In genomic region chr2:172555522-172556283, GRCh38 we compare ENCODE assay signal across 9 cellular contexts. TPM values are rescaled to one million over a fixed set of nuclear protein-coding genes. Genes with fewer than 3 reads are reported as not detected.
DNase-seq lines count a peak whose midpoint lies in the region; ATAC-seq, FAIRE-seq and TF ChIP-seq lines count a peak whose summit lies in the region.
"Had no signal": no experiment of that assay in that cellular context is flagged by ENCODE, and none has a peak within 500 bp of the region (broad histone marks: within the 10 kb centered on the region; RNA-seq: fewer than 3 reads in every experiment).

TSS of gene PDK1 (plus strand) at chr2:172556090. CDS start at chr2:172556151, 61 bp downstream.

- TF ChIP-seq POLR2A in HepG2 (IDR thresholded peaks at IDR 0.05; ENCODE audit: insufficient read depth in 1 of 2, low read depth in 2 of 2, low read length in 2 of 2) = peak; percentile 95 to 96

- POLR2A ChIA-PET in HepG2 (lab: Yijun Ruan, JAX) = interaction anchor here (0.8 to 1.0 kb wide), 4 partner anchors 75 to 1627 kb away, joined by 3 to 5 read pairs (median 4); partner anchors contain the start of genes GORASP2 and ITGA6

- peak within 1 kb of the TSS; percentile 79 to 99 (median 90) for H3K4me3 ChIP-seq in BLaER1 treated with 17β-estradiol and CSF1 and Interleukin-3, amounts not matched to agents 10 nM and 100 nM
- H3K4me3 ChIP-seq in HepG2 (replicated peaks in 1 of 3; ENCODE audit: insufficient read depth in 1 of 3, low read depth in 2 of 3, low read length in 3 of 3) = peak within 1 kb of the TSS; percentile 86 to 96 (median 92)

- H3K9ac ChIP-seq in BLaER1 treated with 17β-estradiol and CSF1 and Interleukin-3, amounts not matched to agents 10 nM and 100 nM = peak within 1 kb of the TSS; percentile 84 to 96 (median 93)
- H3K9ac ChIP-seq in HepG2 (ENCODE audit: insufficient read depth, low read depth, low read length) = peak within 1 kb of the TSS; percentile 84

- H3K36me3 ChIP-seq in BLaER1 treated with 17β-estradiol and CSF1 and Interleukin-3, amounts not matched to agents 10 nM and 100 nM = peaks cover 9 to 27% (median 20%) of the 10 kb centered on the region in 11 experiments
- H3K36me3 ChIP-seq in HepG2 (replicated peaks in 1 of 2; ENCODE audit: control insufficient read depth in 1 of 2, insufficient read depth in 2 of 2, low read length in 2 of 2) = peaks cover 3 to 13% of the 10 kb centered on the region in 2 experiments

- 0 out of 2 replicates have a peak, but pooled peaks have one; percentile 52 for TF ChIP-seq RAD21 in HepG2 (CRISPR knock-in tag; IDR thresholded peaks at IDR 0.05)

- DNase-seq in NCI-H69 (lab: John Stamatoyannopoulos, UW) (peak; percentile 91), dedifferentiated amniotic fluid mesenchymal stem cell (ENCODE audit: extremely low spot score) (peak; percentile 81), HepG2 (ENCODE audit: low spot score) (peak; percentile 83)
- DNase-seq in activated CD4-positive, alpha-beta T cell treated with anti-CD3 and anti-CD28 coated beads, Interleukin-2, amount 50 U/mL, for 1 hour = peak; percentile 87
- peak; percentile 90 for DNase-seq in stimulated activated CD4-positive, alpha-beta T cell treated with anti-CD3 and anti-CD28 coated beads, Interleukin-4, amount 100 ng/mL, for 1 hour

- H4K20me1 ChIP-seq in BLaER1 treated with 17β-estradiol and CSF1 and Interleukin-3, amounts not matched to agents 10 nM and 100 nM = peaks cover 0 to 35% (median 5%) of the 10 kb centered on the region in 11 experiments; a peak in 10 of 22 replicates
- peaks cover 32% of the 10 kb centered on the region for H4K20me1 ChIP-seq in HepG2 (ENCODE audit: insufficient read depth, low read length)

- H3K79me2 ChIP-seq in HepG2 (ENCODE audit: insufficient read depth, low read length) = peaks cover 47% of the 10 kb centered on the region

- H3K27me3 ChIP-seq in BLaER1 treated with 17β-estradiol and CSF1 and Interleukin-3, amounts not matched to agents 10 nM and 100 nM = no peaks in the 10 kb centered on the region
- no peaks in the 10 kb centered on the region; a peak in 1 of 5 replicates for H3K27me3 ChIP-seq in HepG2 (ENCODE audit: control insufficient read depth in 1 of 2, insufficient read depth in 2 of 2, low read length in 2 of 2)

- H2AFZ ChIP-seq in HepG2 (ENCODE audit: low read length) = peak within 1 kb of the TSS; percentile 59

- intact Hi-C loops in HepG2 (cut with micrococcal nuclease; ENCODE audit: unreplicated experiment) = loop anchor here (5.0 kb wide), 2 partner anchors 73 to 128 kb away; partner anchors contain the start of gene ITGA6

- peak; percentile 22; the same call in 1 of the 2 replicates for TF ChIP-seq CTCF in HepG2 (CRISPR knock-in tag; IDR thresholded peaks at IDR 0.05)

- peaks cover 31 to 67% (median 41%) of the 10 kb centered on the region in 10 experiments for H3K4me1 ChIP-seq in BLaER1 treated with 17β-estradiol and CSF1 and Interleukin-3, amounts not matched to agents 10 nM and 100 nM
- peaks cover 43% of the 10 kb centered on the region for H3K4me1 ChIP-seq in HepG2 (ENCODE audit: insufficient read depth, low read length)

- H3K27ac ChIP-seq in BLaER1 treated with 17β-estradiol and CSF1 and Interleukin-3, amounts not matched to agents 10 nM and 100 nM = peak within 1 kb of the TSS; percentile 82 to 97 (median 88)
- H3K27ac ChIP-seq in HepG2 (ENCODE audit: extremely low read length, insufficient read depth, low read length) = peak within 1 kb of the TSS; percentile 77

- peak within 1 kb of the TSS; percentile 80 to 94 (median 88) for H3K4me2 ChIP-seq in BLaER1 treated with 17β-estradiol and CSF1 and Interleukin-3, amounts not matched to agents 10 nM and 100 nM
- H3K4me2 ChIP-seq in HepG2 (ENCODE audit: low read depth, low read length) = peak within 1 kb of the TSS; percentile 98

- ATAC-seq in GM19328 (IDR thresholded peaks at IDR 0.05; ENCODE audit: unreplicated experiment) (peak; percentile 89), HG03469 (IDR thresholded peaks at IDR 0.05; ENCODE audit: unreplicated experiment) (peak; percentile 75), HepG2 (peak; percentile 96)

- under 1% methylated on average over 24 of the region's 88 CpGs for WGBS in HepG2 (ENCODE audit: low lambda C conversion rate)

- no peaks in the 10 kb centered on the region for H3K9me3 ChIP-seq in BLaER1 treated with 17β-estradiol and CSF1 and Interleukin-3, amounts not matched to agents 10 nM and 100 nM (replicated peaks in 1 of 11)
- no peaks in the 10 kb centered on the region for H3K9me3 ChIP-seq in HepG2 (ENCODE audit: low read length)

- FAIRE-seq in HepG2 (lab: Jason Lieb, UNC) = no peak
- FAIRE-seq: islet of Langerhans had no signal

- CTCF ChIA-PET in HepG2 (lab: Yijun Ruan, JAX; ENCODE audit: low intra/inter-chr PET ratio, low total read pairs) = no interaction called here

- in situ Hi-C loops in HepG2 (cut with HindIII; ENCODE audit: extremely low pct_ligation_motif_present, low pct_unique_long_range_greater_than_20kb) = no loop called here

- TF ChIP-seq EP300 in HepG2 (IDR thresholded peaks at IDR 0.05; ENCODE audit: low read depth in 2 of 2, low read length in 2 of 2) (no peak), HepG2 (CRISPR knock-in tag; IDR thresholded peaks at IDR 0.05; ENCODE audit: borderline replicate concordance) (peak; percentile 46; the same call in 1 of the 2 replicates)

- no TSS peak for BruUV-seq in HepG2 (replicated peaks; lab: Mats Ljungman, UMichigan)

TF ChIP-seq in HepG2, 621 proteins besides CTCF, POLR2A, EP300 and RAD21 (continues in another document):
- TF ChIP-seq DBP (CRISPR knock-in tag; IDR thresholded peaks at IDR 0.05; ENCODE audit: not compliant biosample characterization) = no peak
- TF ChIP-seq MBD4 (IDR thresholded peaks at IDR 0.05; ENCODE audit: borderline replicate concordance, low read length) = no peak
- TF ChIP-seq RBFOX2 (IDR thresholded peaks at IDR 0.05; ENCODE audit: low read depth, low read length) = peak; percentile 98
- TF ChIP-seq ZNF816 (CRISPR knock-in tag; IDR thresholded peaks at IDR 0.05; ENCODE audit: borderline replicate concordance) = no peak
- no peak for TF ChIP-seq CBX2 (IDR thresholded peaks at IDR 0.05; ENCODE audit: low read depth, low read length)
- TF ChIP-seq CBX2 (CRISPR knock-in tag; IDR thresholded peaks at IDR 0.05; ENCODE audit: low read depth) = no peak
- TF ChIP-seq ZSCAN12 (CRISPR knock-in tag; IDR thresholded peaks at IDR 0.05) = peak; percentile 10; the same call in 1 of the 2 replicates
- TF ChIP-seq CCDC6 (CRISPR knock-in tag; IDR thresholded peaks at IDR 0.05) = peak; percentile 83; the same call in 1 of the 2 replicates
- TF ChIP-seq ZNF276 (CRISPR knock-in tag; IDR thresholded peaks at IDR 0.05; ENCODE audit: low read depth) = peak; percentile 58; the same call in 1 of the 2 replicates
- TF ChIP-seq ZNF263 (CRISPR knock-in tag; IDR thresholded peaks at IDR 0.05) = peak; percentile 64; the same call in 1 of the 2 replicates
- peak; percentile 46; the same call in 1 of the 2 replicates for TF ChIP-seq ZBTB38 (CRISPR knock-in tag; IDR thresholded peaks at IDR 0.05)
- TF ChIP-seq NR3C1 (CRISPR knock-in tag; IDR thresholded peaks at IDR 0.05) = no peak
- no peak for TF ChIP-seq FOSL1 (CRISPR knock-in tag; IDR thresholded peaks at IDR 0.05; ENCODE audit: borderline replicate concordance)

RNA-seq across cellular contexts. Expression of gene PDK1, which starts in this region (rescaled TPM):
- total RNA-seq in HepG2 (2016; rRNA removed; fragmentation: Illumina TruSeq; extraction: Trizol) = 11.9 and 12.0 TPM in 2 replicates
- 14.8 and 16.0 TPM in 2 replicates for total RNA-seq in HepG2 (2016; cell fraction: cytosol; rRNA removed; fragmentation: Illumina TruSeq; extraction: Trizol; ENCODE audit: low read depth)
- 11.1 and 15.0 TPM in 2 replicates for total RNA-seq in HepG2 (2016; cell fraction: insoluble cytoplasmic fraction; rRNA removed; fragmentation: Illumina TruSeq; extraction: Trizol)
- total RNA-seq in HepG2 (2016; cell fraction: membrane; rRNA removed; fragmentation: Illumina TruSeq; extraction: Trizol) = 5.0 and 6.4 TPM in 2 replicates
- total RNA-seq in HepG2 (2016; cell fraction: nucleus; rRNA removed; fragmentation: Illumina TruSeq; extraction: Trizol) = 14.8 and 15.2 TPM in 2 replicates
- polyA plus RNA-seq in HepG2 (2011; rRNA removed) = 84.7 and 96.9 TPM in 2 replicates
- polyA plus RNA-seq in HepG2 (2011; cell fraction: cytosol; rRNA removed) = 30.7 and 32.7 TPM in 2 replicates
- polyA plus RNA-seq in HepG2 (2011; cell fraction: nucleus; rRNA removed) = 67.8 and 93.1 TPM in 2 replicates
- 25.5 and 44.1 TPM in 2 replicates for polyA plus RNA-seq in HepG2 (2012)
- polyA plus RNA-seq in HepG2 (2016; cell fraction: cytosol; fragmentation: Illumina TruSeq; extraction: Trizol; ENCODE audit: low read depth) = 0.77 and 0.79 TPM in 2 replicates
- polyA plus RNA-seq in HepG2 (2016; cell fraction: insoluble cytoplasmic fraction; fragmentation: Illumina TruSeq; extraction: Trizol; ENCODE audit: low read depth) = 7.5 and 10.2 TPM in 2 replicates
- 2.4 and 2.7 TPM in 2 replicates for polyA plus RNA-seq in HepG2 (2016; cell fraction: membrane; fragmentation: Illumina TruSeq; extraction: Trizol; ENCODE audit: low read depth)
- 10.4 and 11.5 TPM in 2 replicates for polyA plus RNA-seq in HepG2 (2016; cell fraction: nucleus; fragmentation: Illumina TruSeq; extraction: Trizol; ENCODE audit: insufficient read depth, low read depth)
- 33.6 and 117 TPM in 2 replicates for polyA minus RNA-seq in HepG2 (2011; rRNA and poly(A)+ RNA removed; ENCODE audit: low replicate concordance)
- 65.8 and 77.1 TPM in 2 replicates for polyA minus RNA-seq in HepG2 (2011; cell fraction: cytosol; rRNA and poly(A)+ RNA removed)
- 205 and 237 TPM in 2 replicates for polyA minus RNA-seq in HepG2 (2011; cell fraction: nucleus; rRNA and poly(A)+ RNA removed)

Comparison
In these comparisons a context has a peak if more than half of its experiments do, and no peak if none do; other contexts are left out.
1. Peak in every context shown above with its lines: DNase-seq, ATAC-seq, H3K4me3 ChIP-seq and H3K27ac ChIP-seq.